Comparison of ENCODE assay signal across 8 cellular contexts in the genomic region with DNA sequence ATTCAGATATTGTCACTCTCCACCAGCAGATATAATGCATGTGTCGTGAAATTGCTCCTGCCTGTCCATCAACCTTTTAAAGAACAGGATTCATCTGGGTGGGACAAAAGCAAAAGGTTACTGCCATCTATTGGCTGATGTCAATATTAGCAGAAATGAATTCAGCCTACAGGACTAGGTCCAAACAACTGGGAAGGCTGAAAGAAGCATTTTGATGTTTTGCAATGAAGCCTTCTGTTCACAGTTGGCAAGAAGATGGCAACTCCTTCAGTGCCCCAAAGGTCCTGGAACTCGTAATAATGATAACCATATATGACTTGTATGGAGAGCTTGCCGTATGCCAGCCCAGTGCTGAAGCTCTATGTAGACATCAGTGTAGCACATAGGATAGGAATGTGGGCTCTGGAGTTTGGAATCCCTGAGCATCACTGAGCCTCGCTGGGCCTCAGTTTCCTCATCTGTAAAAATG. TPM values are rescaled to one million over a fixed set of nuclear protein-coding genes. Genes with fewer than 3 reads are reported as not detected.
DNase-seq lines count a peak whose midpoint lies in the region; ATAC-seq and TF ChIP-seq lines count a peak whose summit lies in the region.

No MANE protein-coding gene starts in this region.

- H3K4me1 ChIP-seq in transverse colon: peaks cover 0 to 20% (median 9%) of the 10 kb centered on the region in 4 donors

- H3K27me3 ChIP-seq in transverse colon: no peaks in the 10 kb centered on the region

- in situ Hi-C loops in astrocyte of the spinal cord (cut with HindIII; ENCODE audit: low sequenced_read_pairs): no loop called here
- in situ Hi-C loops in transverse colon (cut with MboI; ENCODE audit: low pct_ligation_motif_present in 1 of 4, low pct_unique_long_range_greater_than_20kb in 1 of 4, low sequenced_read_pairs in 3 of 4): loop anchor here in 3 of 4 donors (10.0 to 25.0 kb wide), 2 partner anchors 488 to 501 kb away; no protein-coding TSS in a partner anchor

- 17 to 32% methylated on average over 2 to 4 of the region's 4 CpGs for WGBS in transverse colon (ENCODE audit: low coverage in 1 of 2), 2 donors

- H3K9me3 ChIP-seq in transverse colon: no peaks in the 10 kb centered on the region

- no peak for TF ChIP-seq EP300 in transverse colon (IDR thresholded peaks at IDR 0.05; ENCODE audit: low read depth)

- ATAC-seq in HG02610 (IDR thresholded peaks at IDR 0.05; ENCODE audit: unreplicated experiment) (peak; percentile 45), GM21737 (IDR thresholded peaks at IDR 0.05; ENCODE audit: unreplicated experiment) (no peak)

- DNase-seq in NCI-H345 (lab: John Stamatoyannopoulos, UW): peak; percentile 5
- no peak for DNase-seq in NCI-H345 treated with DMSO at 0.1 percent for 48 hours (lab: John Stamatoyannopoulos, UW; ENCODE audit: unreplicated experiment)
- peak; percentile 12 to 62 for DNase-seq in NCI-H446 (lab: John Stamatoyannopoulos, UW)
- peak; percentile 43 for DNase-seq in astrocyte of the spinal cord (ENCODE audit: low read depth, low spot score)
- DNase-seq in iris pigment epithelial cell (ENCODE audit: low read depth): peak; percentile 67
- DNase-seq in transverse colon: no peak

- TF ChIP-seq CTCF in astrocyte of the spinal cord (IDR thresholded peaks at IDR 0.05; ENCODE audit: low read depth, low read length): peak; percentile 53
- TF ChIP-seq CTCF in transverse colon (IDR thresholded peaks at IDR 0.05): peak; percentile 41 to 59 (median 52)

- no peaks in the 10 kb centered on the region for H3K36me3 ChIP-seq in transverse colon

- H3K27ac ChIP-seq in transverse colon: no peak overlapping the region

- H3K4me3 ChIP-seq in astrocyte of the spinal cord (ENCODE audit: low read depth, low read length) (no peak overlapping the region), transverse colon (no peak overlapping the region)

- intact Hi-C loops in transverse colon (cut with DNase I; ENCODE audit: low total_unique reads): no loop called here

- no peak for TF ChIP-seq POLR2A in transverse colon (IDR thresholded peaks at IDR 0.05)

RNA-seq across cellular contexts. Expression of a gene that starts 7.5 kb away (rescaled TPM):
- 100 to 1,000 TPM in 2 of 4 donors, 10 to 100 TPM in 2; 68.9 to 127 (median 89.0) TPM for total RNA-seq in transverse colon

Comparison
In these comparisons a context has a peak if more than half of its experiments do, and no peak if none do; other contexts are left out.
1. DNase-seq: peak in NCI-H345 (single experiment), NCI-H446 (2 of 2), astrocyte of the spinal cord (single experiment) and iris pigment epithelial cell (single experiment); none in NCI-H345 treated with DMSO at 0.1 percent for 48 hours (single experiment) and transverse colon (single experiment).